In genomic region chr4:159227984-159228383, GRCh38 we compare ENCODE assay signal across 9 cellular contexts.
A peak's percentile ranks its signal among the peaks of the same experiment; 100 is the strongest.
DNase-seq lines count a peak whose midpoint lies in the region; ATAC-seq, FAIRE-seq and TF ChIP-seq lines count a peak whose summit lies in the region.
"Had no signal": no experiment of that assay in that cellular context is flagged by ENCODE, and none has a peak within 500 bp of the region (broad histone marks: within the 10 kb centered on the region; RNA-seq: fewer than 3 reads in every experiment).

No MANE protein-coding gene starts in this region.

- H2BK12ac ChIP-seq in H1 (ENCODE audit: low read depth, low read length): no peak overlapping the region; the same call in 1 of the 2 replicates

- H3K4me1 Mint-ChIP-seq in activated T-helper 17 cell treated with anti-CD3 and anti-CD28 coated beads, Interleukin-2, amount 50 U/mL, for 72 hours: peaks cover 14% of the 10 kb centered on the region

- H3K36me3 ChIP-seq in H1 (ENCODE audit: control insufficient read depth in 2 of 4, insufficient read depth in 4 of 4, low read length in 3 of 4) (no peaks in the 10 kb centered on the region), lung (ENCODE audit: control insufficient read depth in 2 of 2, insufficient read depth in 2 of 2, low read length in 2 of 2) (no peaks in the 10 kb centered on the region), tibial artery (no peaks in the 10 kb centered on the region)

- H2BK15ac ChIP-seq in H1 (ENCODE audit: low read length): no peak overlapping the region

- no peak overlapping the region for H4K5ac ChIP-seq in H1 (ENCODE audit: insufficient read length, low read depth, low read length)

- H3K27me3 ChIP-seq in H1 (replicated peaks in 1 of 4; ENCODE audit: control insufficient read depth in 3 of 4, extremely low read depth in 1 of 4, insufficient read depth in 3 of 4, low read length in 3 of 4) (no peaks in the 10 kb centered on the region), lung (ENCODE audit: control insufficient read depth, insufficient read depth) (no peaks in the 10 kb centered on the region), tibial artery (no peaks in the 10 kb centered on the region)

- H3K4ac ChIP-seq in H1 (replicated peaks; ENCODE audit: insufficient read length, low read depth, low read length): no peak overlapping the region

- no peak for TF ChIP-seq EP300 in H1 (IDR thresholded peaks at IDR 0.05; ENCODE audit: borderline replicate concordance in 1 of 2, low read depth in 2 of 2, low read length in 2 of 2)

- peaks cover 0 to 71% of the 10 kb centered on the region in 2 experiments; a peak in 2 of 4 replicates for H3K79me2 ChIP-seq in H1 (ENCODE audit: control insufficient read depth in 1 of 2, insufficient read depth in 2 of 2, low read length in 2 of 2)

- ATAC-seq in lung (ENCODE audit: insufficient read depth, low FRiP score) (peak; percentile 89), GM19035 (IDR thresholded peaks at IDR 0.05; ENCODE audit: unreplicated experiment) (no peak), HG02642 (IDR thresholded peaks at IDR 0.05; ENCODE audit: poor library complexity, unreplicated experiment) (no peak)
- no peak for ATAC-seq in activated T-helper 17 cell treated with anti-CD3 and anti-CD28 coated beads, Interleukin-2, amount 50 U/mL, for 72 hours (replicated peaks)

- H3K14ac ChIP-seq in H1 (ENCODE audit: insufficient read length): no peak overlapping the region

- H3K56ac ChIP-seq in H1 (replicated peaks; ENCODE audit: insufficient read length, low read depth, low read length): no peak overlapping the region

- 0 out of 2 replicates have a peak overlapping the region, but pooled peaks have one; percentile 10 for H3K18ac ChIP-seq in H1 (ENCODE audit: extremely low read depth, low read length)

- H2BK5ac ChIP-seq in H1 (ENCODE audit: low read depth, low read length): no peak overlapping the region

- no peak overlapping the region for H3K27ac Mint-ChIP-seq in activated T-helper 17 cell treated with anti-CD3 and anti-CD28 coated beads, Interleukin-2, amount 50 U/mL, for 72 hours
- H3K27ac Mint-ChIP-seq: activated naive CD8-positive, alpha-beta T cell had no signal

- H4K8ac ChIP-seq in H1 (ENCODE audit: extremely low read depth, insufficient read depth, low read length): no peak overlapping the region

- WGBS in H1 (ENCODE audit: extremely low coverage in 1 of 2, insufficient coverage in 1 of 2, insufficient read length in 1 of 2, insufficient replicate concordance in 2 of 2, low coverage in 1 of 2, low lambda C conversion rate in 2 of 2, missing lambda C conversion rate in 1 of 2), 2 experiments: 84% methylated on average over 11 of the region's 11 CpGs; no CpG with 5 or more reads in 1 of the 2 experiments
- 32 to 60% methylated on average over 11 of the region's 11 CpGs for WGBS in lung, 2 donors

- H3K4me1 ChIP-seq in H1 (replicated peaks in 1 of 4; ENCODE audit: control insufficient read depth in 3 of 4, insufficient read depth in 4 of 4, low read length in 3 of 4) (peaks cover 0 to 14% (median 13%) of the 10 kb centered on the region in 4 experiments; a peak in 6 of 7 replicates), lung (ENCODE audit: control insufficient read depth in 2 of 2, insufficient read depth in 2 of 2, low read length in 2 of 2) (peaks cover 2 to 4% of the 10 kb centered on the region in 2 donors), tibial artery (peaks cover 0 to 33% (median 14%) of the 10 kb centered on the region in 4 donors)

- H3K79me1 ChIP-seq in H1 (ENCODE audit: low read depth, low read length): peaks cover 3% of the 10 kb centered on the region; the same call in 1 of the 2 replicates

- no peaks in the 10 kb centered on the region for H3K36me3 Mint-ChIP-seq in activated T-helper 17 cell treated with anti-CD3 and anti-CD28 coated beads, Interleukin-2, amount 50 U/mL, for 72 hours (ENCODE audit: low read depth)

- no peak for TF ChIP-seq POLR2A in H1 (IDR thresholded peaks at IDR 0.05; ENCODE audit: control extremely low read depth in 1 of 2, low read depth in 2 of 2, low read length in 2 of 2)

- no peaks in the 10 kb centered on the region for H3K9me3 Mint-ChIP-seq in activated T-helper 17 cell treated with anti-CD3 and anti-CD28 coated beads, Interleukin-2, amount 50 U/mL, for 72 hours

- H3K9me3 ChIP-seq in H1 (ENCODE audit: insufficient read depth in 2 of 2, low read depth in 1 of 2, low read length in 1 of 2) (no peaks in the 10 kb centered on the region), lung (ENCODE audit: control insufficient read depth in 2 of 2, insufficient read depth in 1 of 2, low read length in 1 of 2) (no peaks in the 10 kb centered on the region), tibial artery (no peaks in the 10 kb centered on the region)

- no peak overlapping the region for H2BK120ac ChIP-seq in H1 (replicated peaks; ENCODE audit: low read depth, low read length)

- no peak overlapping the region for H3K4me3 ChIP-seq in H1 (ENCODE audit: extremely low read depth in 1 of 4, insufficient read depth in 2 of 4, low read depth in 3 of 4, low read length in 4 of 4)
- H3K4me3 ChIP-seq in lung: no peak overlapping the region
- peak overlapping the region; percentile 26 to 43 for H3K4me3 ChIP-seq in tibial artery

- no peak overlapping the region for H3K9ac ChIP-seq in H1 (replicated peaks in 1 of 4; ENCODE audit: extremely low read depth in 1 of 4, low read depth in 3 of 4, low read length in 3 of 4)

- peaks cover 0 to 4% of the 10 kb centered on the region in 2 experiments for H4K20me1 ChIP-seq in H1 (replicated peaks in 1 of 2; ENCODE audit: control insufficient read depth in 1 of 2, insufficient read depth in 2 of 2, low read length in 2 of 2)

- TF ChIP-seq CTCF in H1 (IDR thresholded peaks at IDR 0.05; ENCODE audit: control extremely low read depth in 1 of 3, insufficient read depth in 1 of 3, low read depth in 1 of 3, low read length in 3 of 3) (no peak), lung (IDR thresholded peaks at IDR 0.05; ENCODE audit: control extremely low read depth, extremely low read depth) (no peak), tibial artery (IDR thresholded peaks at IDR 0.05) (peak; percentile 10 to 25)

- H2AK5ac ChIP-seq in H1 (ENCODE audit: low read depth, low read length): no peak overlapping the region

- TF ChIP-seq RAD21 in H1 (IDR thresholded peaks at IDR 0.05 in 1 of 2, conservative IDR thresholded peaks at IDR 0.05 in 1 of 2; ENCODE audit: low read depth in 2 of 2, low read length in 2 of 2): no peak

- H2BK20ac ChIP-seq in H1 (ENCODE audit: low read length): no peak overlapping the region

- H3K27ac ChIP-seq in H1 (ENCODE audit: low read depth, low read length) (no peak overlapping the region), lung (ENCODE audit: low read depth in 1 of 2, low read length in 1 of 2) (peak overlapping the region; percentile 15 to 90), tibial artery (peak overlapping the region; percentile 36 to 44)

- H3K23ac ChIP-seq in H1 (ENCODE audit: insufficient read length): no peak overlapping the region

- DNase-seq in LoVo (ENCODE audit: low spot score): peak; percentile 75
- peak in 1 of 2 experiments; percentile 39 for DNase-seq in H1 (ENCODE audit: low read depth in 1 of 2, low spot score in 2 of 2)
- peak; percentile 81 for DNase-seq in lung (ENCODE audit: low spot score)
- peak; percentile 65 to 79 for DNase-seq in tibial artery
- DNase-seq in NCI-H748 (lab: John Stamatoyannopoulos, UW; ENCODE audit: unreplicated experiment): no peak

- H3K27me3 Mint-ChIP-seq in activated T-helper 17 cell treated with anti-CD3 and anti-CD28 coated beads, Interleukin-2, amount 50 U/mL, for 72 hours: no peaks in the 10 kb centered on the region
- H3K27me3 Mint-ChIP-seq: activated naive CD8-positive, alpha-beta T cell had no signal

- no peak overlapping the region for H3K4me3 Mint-ChIP-seq in activated T-helper 17 cell treated with anti-CD3 and anti-CD28 coated beads, Interleukin-2, amount 50 U/mL, for 72 hours
- H3K4me3 Mint-ChIP-seq: activated naive CD8-positive, alpha-beta T cell had no signal

- no peak overlapping the region for H2AFZ ChIP-seq in H1 (ENCODE audit: low read length)

- intact Hi-C loops in tibial artery (cut with DNase I; ENCODE audit: low total_unique reads): no loop called here

- H4K91ac ChIP-seq in H1 (replicated peaks; ENCODE audit: insufficient read length, low read length): no peak overlapping the region

- POLR2A ChIA-PET in H1 (lab: Charles Lee; ENCODE audit: partially characterized antibody): interaction anchor here (1.8 kb wide), 1 partner anchor 8 kb away, joined by 5 read pairs; no protein-coding TSS in a partner anchor

- no peak for FAIRE-seq in H1 (lab: Jason Lieb, UNC)

- no peak overlapping the region for H3K4me2 ChIP-seq in H1 (ENCODE audit: insufficient read depth in 1 of 2, low read depth in 2 of 2, low read length in 2 of 2)

- CTCF ChIA-PET in H1 (lab: Charles Lee; ENCODE audit: partially characterized antibody): interaction anchor here (0.6 to 2.4 kb wide), 9 partner anchors 10 to 367 kb away, joined by 3 to 8 read pairs (median 3); no protein-coding TSS in a partner anchor

- H3K23me2 ChIP-seq in H1 (ENCODE audit: low read depth, low read length): no peaks in the 10 kb centered on the region

TF ChIP-seq in H1, 55 proteins besides CTCF, POLR2A, EP300 and RAD21:
- TF ChIP-seq BRCA1 (IDR thresholded peaks at IDR 0.05; ENCODE audit: low read depth, low read length) (no peak), SP2 (IDR thresholded peaks at IDR 0.05; ENCODE audit: low read length) (no peak), YY1 (IDR thresholded peaks at IDR 0.05; ENCODE audit: low read depth, low read length) (no peak), TCF12 (IDR thresholded peaks at IDR 0.05; ENCODE audit: low read depth, low read length) (no peak), CREB1 (IDR thresholded peaks at IDR 0.05) (no peak), KDM5A (IDR thresholded peaks at IDR 0.05; ENCODE audit: low read length) (no peak), TEAD4 (IDR thresholded peaks at IDR 0.05; ENCODE audit: low read depth, low read length) (peak; percentile 67)

Comparison
In these comparisons a context has a peak if more than half of its experiments do, and no peak if none do; other contexts are left out.
1. H3K4me3 ChIP-seq: peak in tibial artery (2 of 2); none in H1 (0 of 4) and lung (single experiment).
2. CTCF ChIP-seq: peak in tibial artery (2 of 2); none in H1 (0 of 3) and lung (single experiment).